Comparison of ENCODE assay signal across 14 cellular contexts in genomic region chr15:65789759-65790158, GRCh38. TPM values are rescaled to one million over a fixed set of nuclear protein-coding genes. Genes with fewer than 3 reads are reported as not detected.
DNase-seq lines count a peak whose midpoint lies in the region; ATAC-seq and TF ChIP-seq lines count a peak whose summit lies in the region.
"Had no signal": no experiment of that assay in that cellular context is flagged by ENCODE, and none has a peak within 500 bp of the region (broad histone marks: within the 10 kb centered on the region; RNA-seq: fewer than 3 reads in every experiment).

No MANE protein-coding gene starts in this region.

- H3K27ac ChIP-seq in OCI-LY7 (ENCODE audit: low read depth, low read length, poor library complexity, severe bottlenecking) = peak overlapping the region; percentile 82

- POLR2A ChIA-PET in OCI-LY7 (lab: Charles Lee) = interaction anchor here (0.8 to 2.0 kb wide), 6 partner anchors 11 to 127 kb away, joined by 3 to 13 read pairs (median 4); no protein-coding TSS in a partner anchor

- CTCF ChIA-PET in OCI-LY7 (lab: Charles Lee; ENCODE audit: unreplicated experiment) = no interaction called here

- no TSS peak for BruUV-seq in OCI-LY7 (replicated peaks; lab: Mats Ljungman, UMichigan)

- H3K36me3 ChIP-seq in OCI-LY7 (ENCODE audit: insufficient read depth, low read length) = peaks cover 13% of the 10 kb centered on the region

- peak overlapping the region; percentile 81 for H3K4me2 ChIP-seq in OCI-LY7 (ENCODE audit: low read length)

- H3K4me1 ChIP-seq in OCI-LY7 (ENCODE audit: insufficient read depth, low read length, poor library complexity, severe bottlenecking) = peaks cover 60% of the 10 kb centered on the region

- DNase-seq in activated T-cell treated with anti-CD3 and anti-CD28 coated beads, Interleukin-2, amount 50 U/mL, for 72 hours = no peak
- DNase-seq in activated T-cell treated with anti-CD3 and anti-CD28 coated beads for 4 hours = no peak
- DNase-seq in OCI-LY7 (ENCODE audit: low spot score) = peak; percentile 37
- no peak for DNase-seq in effector memory CD8-positive, alpha-beta T cell
- no peak for DNase-seq in cerebellum (ENCODE audit: low spot score)
- DNase-seq: activated CD4-positive, CD25-positive, alpha-beta regulatory T cell; foreskin fibroblast; islet precursor cell; NCI-H1105 treated with DMSO at 0.1 percent for 48 hours; NCI-H524 treated with DMSO at 0.1 percent for 48 hours had no signal

- intact Hi-C loops in OCI-LY7 (cut with micrococcal nuclease; ENCODE audit: unreplicated experiment) = loop anchor here (10.0 kb wide), 1 partner anchor 715 kb away; the partner anchor contains the start of genes RPL4 and ZWILCH

- TF ChIP-seq CTCF in OCI-LY7 (conservative IDR thresholded peaks at IDR 0.05; ENCODE audit: low read length) = no peak

- 0 out of 2 replicates have a peak overlapping the region, but pooled peaks have one; percentile 3 for H2AFZ ChIP-seq in OCI-LY7 (ENCODE audit: low read length)

- H3K4me3 ChIP-seq in OCI-LY7 (ENCODE audit: low read depth, low read length, poor library complexity, severe bottlenecking) = peak overlapping the region; percentile 96

- ATAC-seq in activated T-cell treated with anti-CD3 and anti-CD28 coated beads, Interleukin-2, amount 50 U/mL, for 72 hours (replicated peaks in 1 of 2) = no peak
- no peak for ATAC-seq in effector memory CD8-positive, alpha-beta T cell (replicated peaks)
- no peak for ATAC-seq in stimulated activated memory B cell treated with anti-CD40 and anti-IgM and Interleukin-4, amounts not matched to agents 10 μg/mL and 1 μg/mL and 100 μg/mL, for 72 hours
- ATAC-seq in HG03520 (IDR thresholded peaks at IDR 0.05; ENCODE audit: unreplicated experiment) = no peak
- ATAC-seq in HG03565 (IDR thresholded peaks at IDR 0.05; ENCODE audit: unreplicated experiment) = no peak

- no peaks in the 10 kb centered on the region for H3K9me3 ChIP-seq in OCI-LY7 (ENCODE audit: low read length)
- H3K9me3 ChIP-seq: adrenal gland had no signal

- H3K4me1 Mint-ChIP-seq in activated T-cell treated with anti-CD3 and anti-CD28 coated beads, Interleukin-2, amount 50 U/mL, for 72 hours (ENCODE audit: low read depth) = peaks cover 60% of the 10 kb centered on the region
- H3K4me1 Mint-ChIP-seq in effector memory CD8-positive, alpha-beta T cell (ENCODE audit: low read depth in 2 of 2) = peaks cover 20 to 37% of the 10 kb centered on the region in 2 donors
- peaks cover 41% of the 10 kb centered on the region for H3K4me1 Mint-ChIP-seq in stimulated activated memory B cell treated with anti-CD40 and anti-IgM and Interleukin-4, amounts not matched to agents 10 μg/mL and 1 μg/mL and 100 μg/mL, for 72 hours

- H3K9me3 Mint-ChIP-seq in activated T-cell treated with anti-CD3 and anti-CD28 coated beads, Interleukin-2, amount 50 U/mL, for 72 hours = no peaks in the 10 kb centered on the region
- no peaks in the 10 kb centered on the region for H3K9me3 Mint-ChIP-seq in effector memory CD8-positive, alpha-beta T cell
- H3K9me3 Mint-ChIP-seq in stimulated activated memory B cell treated with anti-CD40 and anti-IgM and Interleukin-4, amounts not matched to agents 10 μg/mL and 1 μg/mL and 100 μg/mL, for 72 hours = no peaks in the 10 kb centered on the region

- H3K4me3 Mint-ChIP-seq in activated T-cell treated with anti-CD3 and anti-CD28 coated beads, Interleukin-2, amount 50 U/mL, for 72 hours = peak overlapping the region; percentile 90 to 92
- peak overlapping the region; percentile 81 to 90 for H3K4me3 Mint-ChIP-seq in effector memory CD8-positive, alpha-beta T cell
- peak overlapping the region; percentile 81 for H3K4me3 Mint-ChIP-seq in stimulated activated memory B cell treated with anti-CD40 and anti-IgM and Interleukin-4, amounts not matched to agents 10 μg/mL and 1 μg/mL and 100 μg/mL, for 72 hours

- H3K36me3 Mint-ChIP-seq in activated T-cell treated with anti-CD3 and anti-CD28 coated beads, Interleukin-2, amount 50 U/mL, for 72 hours (ENCODE audit: insufficient read depth in 2 of 2) = no peaks in the 10 kb centered on the region
- H3K36me3 Mint-ChIP-seq in effector memory CD8-positive, alpha-beta T cell (ENCODE audit: insufficient read depth) = peaks cover 51% of the 10 kb centered on the region
- H3K36me3 Mint-ChIP-seq in stimulated activated memory B cell treated with anti-CD40 and anti-IgM and Interleukin-4, amounts not matched to agents 10 μg/mL and 1 μg/mL and 100 μg/mL, for 72 hours = no peaks in the 10 kb centered on the region

- no peaks in the 10 kb centered on the region for H4K20me1 ChIP-seq in OCI-LY7 (ENCODE audit: insufficient read depth, low read length)

- peaks cover 86% of the 10 kb centered on the region for H3K79me2 ChIP-seq in OCI-LY7 (ENCODE audit: insufficient read depth, low read depth, low read length)

- H3K27me3 Mint-ChIP-seq in activated T-cell treated with anti-CD3 and anti-CD28 coated beads, Interleukin-2, amount 50 U/mL, for 72 hours (ENCODE audit: low read depth) = no peaks in the 10 kb centered on the region
- H3K27me3 Mint-ChIP-seq in effector memory CD8-positive, alpha-beta T cell = no peaks in the 10 kb centered on the region
- H3K27me3 Mint-ChIP-seq in stimulated activated memory B cell treated with anti-CD40 and anti-IgM and Interleukin-4, amounts not matched to agents 10 μg/mL and 1 μg/mL and 100 μg/mL, for 72 hours = no peaks in the 10 kb centered on the region

- H3K27ac Mint-ChIP-seq in activated T-cell treated with anti-CD3 and anti-CD28 coated beads, Interleukin-2, amount 50 U/mL, for 72 hours = peak overlapping the region; percentile 23
- peak overlapping the region; percentile 98 to 99 for H3K27ac Mint-ChIP-seq in effector memory CD8-positive, alpha-beta T cell
- H3K27ac Mint-ChIP-seq in stimulated activated memory B cell treated with anti-CD40 and anti-IgM and Interleukin-4, amounts not matched to agents 10 μg/mL and 1 μg/mL and 100 μg/mL, for 72 hours = peak overlapping the region; percentile 93

- H3K9me2 ChIP-seq in OCI-LY7 (ENCODE audit: insufficient read depth, low read length) = no peaks in the 10 kb centered on the region

RNA-seq across cellular contexts. Expression of gene DENND4A, which starts 2.3 kb away (rescaled TPM):
- 10 to 100 TPM; 56.7 to 59.3 TPM for total RNA-seq in activated T-cell treated with anti-CD3 and anti-CD28 coated beads, Interleukin-2, amount 50 U/mL, for 72 hours
- 42.7 and 47.9 TPM in 2 replicates for total RNA-seq in OCI-LY7 (2014; rRNA removed; shearing (Covaris generic))
- 86.5 and 96.3 TPM in 2 replicates for total RNA-seq in OCI-LY7 (2022)
- 55.3 TPM for total RNA-seq in cerebellum

Comparison
In these comparisons a context has a peak if more than half of its experiments do, and no peak if none do; other contexts are left out.
1. H3K27ac Mint-ChIP-seq: peak in every context shown above with its lines; median percentile 98 in effector memory CD8-positive, alpha-beta T cell; 93 in stimulated activated memory B cell treated with anti-CD40 and anti-IgM and Interleukin-4, amounts not matched to agents 10 μg/mL and 1 μg/mL and 100 μg/mL, for 72 hours; 23 in activated T-cell treated with anti-CD3 and anti-CD28 coated beads, Interleukin-2, amount 50 U/mL, for 72 hours.